ENCODE assay signal across 8 cellular contexts in genomic region chr9:117644607-117645244, GRCh38. TPM values are rescaled to one million over a fixed set of nuclear protein-coding genes. Genes with fewer than 3 reads are reported as not detected.
A peak's percentile ranks its signal among the peaks of the same experiment; 100 is the strongest.
DNase-seq lines count a peak whose midpoint lies in the region; ATAC-seq and TF ChIP-seq lines count a peak whose summit lies in the region.

No MANE protein-coding gene starts in this region.

- ATAC-seq in GM19043 (IDR thresholded peaks at IDR 0.05; ENCODE audit: low read depth, unreplicated experiment) (peak; percentile 65), HG03196 (IDR thresholded peaks at IDR 0.05; ENCODE audit: unreplicated experiment) (peak; percentile 91), activated B cell treated with CpG ODN at 0.5 μM for 24 hours (ENCODE audit: low read depth) (peak; percentile 69), left lobe of liver (peak; percentile 92)

- H3K4me3 Mint-ChIP-seq in activated B cell treated with CpG ODN at 0.5 μM for 24 hours, result no peak overlapping the region

- H3K36me3 Mint-ChIP-seq in activated B cell treated with CpG ODN at 0.5 μM for 24 hours (ENCODE audit: low read depth), result no peaks in the 10 kb centered on the region

- TF ChIP-seq CTCF in BE2C (IDR thresholded peaks at IDR 0.05; ENCODE audit: low read depth, low read length), result peak; percentile 98
- TF ChIP-seq CTCF in activated B cell treated with CpG ODN at 0.5 μM for 24 hours (IDR thresholded peaks at IDR 0.05), result peak; percentile 40

- H3K27ac Mint-ChIP-seq in activated B cell treated with CpG ODN at 0.5 μM for 24 hours, result no peak overlapping the region

- peaks cover 22% of the 10 kb centered on the region for H3K27me3 Mint-ChIP-seq in activated B cell treated with CpG ODN at 0.5 μM for 24 hours

- no peaks in the 10 kb centered on the region for H3K4me1 ChIP-seq in BE2C

- intact Hi-C loops in activated B cell treated with CpG ODN at 0.5 μM for 24 hours (cut with micrococcal nuclease), result loop anchor here (1.0 to 10.0 kb wide), 5 partner anchors 62 to 1912 kb away; no protein-coding TSS in a partner anchor

- H3K27ac ChIP-seq in cingulate gyrus (ENCODE audit: low read depth, low read length), result peak overlapping the region; percentile 22

- CTCF ChIA-PET in activated B cell treated with CpG ODN at 0.5 μM for 24 hours (lab: Charles Lee), result interaction anchor here (1.0 to 1.7 kb wide), 2 partner anchors 1645 to 1912 kb away, joined by 3 to 4 read pairs; no protein-coding TSS in a partner anchor

- DNase-seq in BE2C, result peak; percentile 71
- peak; percentile 67 for DNase-seq in NCI-H2227 treated with DMSO at 0.1 percent for 48 hours (lab: John Stamatoyannopoulos, UW)
- peak; percentile 51 for DNase-seq in activated B cell treated with CpG ODN at 0.5 μM for 24 hours
- peak; percentile 83 for DNase-seq in left lobe of liver (ENCODE audit: low spot score)
- peak; percentile 48 to 49 for DNase-seq in stimulated activated CD4-positive, alpha-beta T cell treated with anti-CD3 and anti-CD28 coated beads, Interleukin-2, amount 100 ng/mL, for 48 hours

- H3K4me3 ChIP-seq in BE2C (ENCODE audit: low read depth, low read length), result peak overlapping the region; percentile 27

- no peaks in the 10 kb centered on the region for H3K9me3 ChIP-seq in BE2C

- H3K9me3 Mint-ChIP-seq in activated B cell treated with CpG ODN at 0.5 μM for 24 hours, result no peaks in the 10 kb centered on the region

- no peaks in the 10 kb centered on the region for H3K36me3 ChIP-seq in BE2C

- peaks cover 16% of the 10 kb centered on the region for H3K27me3 ChIP-seq in BE2C

- POLR2A ChIA-PET in activated B cell treated with CpG ODN at 0.5 μM for 24 hours (lab: Charles Lee), result no interaction called here

- H3K4me1 Mint-ChIP-seq in activated B cell treated with CpG ODN at 0.5 μM for 24 hours, result peaks cover 11% of the 10 kb centered on the region

RNA-seq across cellular contexts. Expression of gene TLR4, which starts 59.5 kb away (rescaled TPM):
- polyA plus RNA-seq in BE2C (2012; ENCODE audit: insufficient read depth, insufficient read length, low read depth), result 0.73 TPM
- total RNA-seq in activated B cell treated with CpG ODN at 0.5 μM for 24 hours (2.0 and 2.2 TPM in 2 replicates), left lobe of liver (5.3 TPM)

Comparison
In these comparisons a context has a peak if more than half of its experiments do, and no peak if none do; other contexts are left out.
1. Peak in every context shown above with its lines: DNase-seq, ATAC-seq, H3K4me3 ChIP-seq and H3K27ac ChIP-seq.